ENCODE assay signal across 21 cellular contexts in genomic region chr19:2615782-2616181, GRCh38.
DNase-seq lines count a peak whose midpoint lies in the region; ATAC-seq and TF ChIP-seq lines count a peak whose summit lies in the region.
"Had no signal": no experiment of that assay in that cellular context is flagged by ENCODE, and none has a peak within 500 bp of the region (broad histone marks: within the 10 kb centered on the region; RNA-seq: fewer than 3 reads in every experiment).

No MANE protein-coding gene starts in this region.

- no peak for TF ChIP-seq POLR2A in gastrocnemius medialis (IDR thresholded peaks at IDR 0.05)

- H3K4me3 Mint-ChIP-seq in dendritic cell treated with granulocyte-macrophage colony-stimulating factor and Interleukin-4, amounts not matched to agents 40 ng/mL and 50 ng/mL, for 4 days, result no peak overlapping the region
- no peak overlapping the region for H3K4me3 Mint-ChIP-seq in stimulated activated memory B cell treated with anti-CD40 and anti-IgM and Interleukin-4, amounts not matched to agents 10 μg/mL and 1 μg/mL and 100 μg/mL, for 72 hours
- H3K4me3 Mint-ChIP-seq: CD4-positive, alpha-beta memory T cell had no signal

- TF ChIP-seq CTCF in DND-41 (IDR thresholded peaks at IDR 0.05; ENCODE audit: borderline replicate concordance, extremely low read depth, low read length, poor library complexity, severe bottlenecking) (no peak), GM13976 (IDR thresholded peaks at IDR 0.05; ENCODE audit: borderline replicate concordance, control extremely low read depth, extremely low read depth, insufficient read depth, missing control alignments) (no peak), gastrocnemius medialis (IDR thresholded peaks at IDR 0.05 in 4 of 5, conservative IDR thresholded peaks at IDR 0.05 in 1 of 5) (no peak)

- no peak overlapping the region for H3K4me2 ChIP-seq in DND-41 (ENCODE audit: insufficient read depth, low read length)

- intact Hi-C loops in dendritic cell treated with granulocyte-macrophage colony-stimulating factor and Interleukin-4, amounts not matched to agents 40 ng/mL and 50 ng/mL, for 4 days (cut with micrococcal nuclease), result loop anchor here (10.0 kb wide), 1 partner anchor 341 kb away; no protein-coding TSS in a partner anchor
- intact Hi-C loops in gastrocnemius medialis (cut with DNase I; ENCODE audit: low total_unique reads), result no loop called here

- no peak overlapping the region for H2AFZ ChIP-seq in DND-41 (ENCODE audit: low read depth, low read length)

- ATAC-seq in DND-41 (ENCODE audit: insufficient read depth, low read depth) (no peak), gastrocnemius medialis (no peak)
- no peak for ATAC-seq in stimulated activated memory B cell treated with anti-CD40 and anti-IgM and Interleukin-4, amounts not matched to agents 10 μg/mL and 1 μg/mL and 100 μg/mL, for 72 hours
- ATAC-seq: PC-3 had no signal

- H3K27me3 Mint-ChIP-seq in dendritic cell treated with granulocyte-macrophage colony-stimulating factor and Interleukin-4, amounts not matched to agents 40 ng/mL and 50 ng/mL, for 4 days, result peaks cover 15% of the 10 kb centered on the region
- H3K27me3 Mint-ChIP-seq in stimulated activated memory B cell treated with anti-CD40 and anti-IgM and Interleukin-4, amounts not matched to agents 10 μg/mL and 1 μg/mL and 100 μg/mL, for 72 hours, result no peaks in the 10 kb centered on the region
- H3K27me3 Mint-ChIP-seq: CD4-positive, alpha-beta memory T cell had no signal

- H4K20me1 ChIP-seq in DND-41 (ENCODE audit: insufficient read depth, low read length), result no peaks in the 10 kb centered on the region

- H3K36me3 Mint-ChIP-seq in dendritic cell treated with granulocyte-macrophage colony-stimulating factor and Interleukin-4, amounts not matched to agents 40 ng/mL and 50 ng/mL, for 4 days (ENCODE audit: low read depth), result peaks cover 14% of the 10 kb centered on the region
- peaks cover 7% of the 10 kb centered on the region for H3K36me3 Mint-ChIP-seq in stimulated activated memory B cell treated with anti-CD40 and anti-IgM and Interleukin-4, amounts not matched to agents 10 μg/mL and 1 μg/mL and 100 μg/mL, for 72 hours
- H3K36me3 Mint-ChIP-seq: CD4-positive, alpha-beta memory T cell had no signal

- no peaks in the 10 kb centered on the region for H3K9me3 ChIP-seq in DND-41 (ENCODE audit: insufficient read depth, low read length, severe bottlenecking)
- H3K9me3 ChIP-seq in gastrocnemius medialis, result no peaks in the 10 kb centered on the region
- H3K9me3 ChIP-seq: SJCRH30 had no signal

- H3K36me3 ChIP-seq in DND-41 (ENCODE audit: insufficient read depth, low read length) (no peaks in the 10 kb centered on the region), gastrocnemius medialis (no peaks in the 10 kb centered on the region)
- H3K36me3 ChIP-seq: SJCRH30 had no signal

- H3K27me3 ChIP-seq in DND-41 (ENCODE audit: insufficient read depth, low read length, poor library complexity), result no peaks in the 10 kb centered on the region
- H3K27me3 ChIP-seq in gastrocnemius medialis, result no peaks in the 10 kb centered on the region
- H3K27me3 ChIP-seq: SJCRH30 had no signal

- H3K9me3 Mint-ChIP-seq in dendritic cell treated with granulocyte-macrophage colony-stimulating factor and Interleukin-4, amounts not matched to agents 40 ng/mL and 50 ng/mL, for 4 days, result peaks cover 15% of the 10 kb centered on the region
- H3K9me3 Mint-ChIP-seq in stimulated activated memory B cell treated with anti-CD40 and anti-IgM and Interleukin-4, amounts not matched to agents 10 μg/mL and 1 μg/mL and 100 μg/mL, for 72 hours, result no peaks in the 10 kb centered on the region
- H3K9me3 Mint-ChIP-seq: CD4-positive, alpha-beta memory T cell had no signal

- peaks cover 76% of the 10 kb centered on the region for H3K4me1 Mint-ChIP-seq in dendritic cell treated with granulocyte-macrophage colony-stimulating factor and Interleukin-4, amounts not matched to agents 40 ng/mL and 50 ng/mL, for 4 days (ENCODE audit: low read depth)
- peaks cover 92% of the 10 kb centered on the region for H3K4me1 Mint-ChIP-seq in stimulated activated memory B cell treated with anti-CD40 and anti-IgM and Interleukin-4, amounts not matched to agents 10 μg/mL and 1 μg/mL and 100 μg/mL, for 72 hours

- H3K27ac ChIP-seq in DND-41 (ENCODE audit: low read length) (peak overlapping the region; percentile 88), gastrocnemius medialis (no peak overlapping the region)
- H3K27ac ChIP-seq: 22Rv1, SJCRH30 had no signal

- H3K79me2 ChIP-seq in DND-41 (ENCODE audit: insufficient read depth, low read length), result no peaks in the 10 kb centered on the region

- H3K4me3 ChIP-seq in DND-41 (ENCODE audit: low read depth in 1 of 2, low read length in 2 of 2), result no peak overlapping the region
- no peak overlapping the region for H3K4me3 ChIP-seq in gastrocnemius medialis
- H3K4me3 ChIP-seq: SJCRH30 had no signal

- in situ Hi-C loops in GM13976 (cut with MboI; ENCODE audit: low sequenced_read_pairs, unreplicated experiment), result loop anchor here (10.0 to 25.0 kb wide), 2 partner anchors 221 to 453 kb away; partner anchors contain the start of genes AP3D1 and DOT1L
- in situ Hi-C loops in gastrocnemius medialis (cut with MboI; ENCODE audit: low sequenced_read_pairs in 4 of 4), result loop anchor here (10.0 kb wide), 2 partner anchors 141 to 151 kb away; partner anchors contain the start of gene GADD45B (in 3 of the 4)

- H3K4me1 ChIP-seq in DND-41 (ENCODE audit: insufficient read depth, low read length) (peaks cover 100% of the 10 kb centered on the region), gastrocnemius medialis (peaks cover 5 to 6% of the 10 kb centered on the region in 2 donors)
- H3K4me1 ChIP-seq: SJCRH30 had no signal

- H3K27ac Mint-ChIP-seq in dendritic cell treated with granulocyte-macrophage colony-stimulating factor and Interleukin-4, amounts not matched to agents 40 ng/mL and 50 ng/mL, for 4 days, result peak overlapping the region; percentile 20
- peak overlapping the region; percentile 68 for H3K27ac Mint-ChIP-seq in stimulated activated memory B cell treated with anti-CD40 and anti-IgM and Interleukin-4, amounts not matched to agents 10 μg/mL and 1 μg/mL and 100 μg/mL, for 72 hours

- H3K9ac ChIP-seq in DND-41 (ENCODE audit: low read depth, low read length), result peak overlapping the region; percentile 21

- peak; percentile 60 for DNase-seq in activated effector memory CD4-positive, alpha-beta T cell treated with anti-CD3 and anti-CD28 coated beads, Interleukin-2, amount 50 U/mL, for 16 hours
- no peak for DNase-seq in activated effector memory CD4-positive, alpha-beta T cell treated with Interleukin-2 at 50 U/mL for 16 hours
- DNase-seq in DND-41 (no peak), GM13976 (ENCODE audit: low spot score) (no peak), gastrocnemius medialis (no peak), NCI-H2029 (lab: John Stamatoyannopoulos, UW) (no peak)
- DNase-seq: AML-193; CD4-positive, alpha-beta memory T cell; DMS153; GF-D8; GOT3; KG1; NCI-H1417; NCI-H187 treated with DMSO at 0.1 percent for 48 hours; NCI-H345; NCI-H524 treated with DMSO at 0.1 percent for 48 hours; PC-3; SJCRH30 had no signal
